In the genomic region with DNA sequence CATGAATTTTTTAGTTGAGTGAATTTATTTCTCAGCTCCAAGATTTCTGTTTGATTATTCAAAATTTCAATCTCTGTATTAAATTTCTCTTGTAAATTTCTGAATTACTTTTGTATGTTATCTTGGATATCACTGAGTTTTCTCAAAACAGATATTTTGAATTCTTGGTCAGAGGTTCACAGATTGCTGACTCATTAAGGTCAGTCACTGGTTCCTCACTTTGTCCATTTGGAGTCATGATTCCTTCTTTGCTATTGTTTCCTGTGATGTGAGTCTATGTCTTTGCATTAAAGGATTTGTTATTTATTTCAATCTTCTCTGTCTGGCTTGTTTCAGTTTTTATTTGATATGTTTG, we compare ENCODE assay signal across 1 cellular context.
TF ChIP-seq lines count a peak whose summit lies in the region.

No MANE protein-coding gene starts in this region.

TF ChIP-seq in K562, 482 proteins besides CTCF, POLR2A, EP300 and RAD21 (continued from another document):
- TF ChIP-seq, protein P1, sequence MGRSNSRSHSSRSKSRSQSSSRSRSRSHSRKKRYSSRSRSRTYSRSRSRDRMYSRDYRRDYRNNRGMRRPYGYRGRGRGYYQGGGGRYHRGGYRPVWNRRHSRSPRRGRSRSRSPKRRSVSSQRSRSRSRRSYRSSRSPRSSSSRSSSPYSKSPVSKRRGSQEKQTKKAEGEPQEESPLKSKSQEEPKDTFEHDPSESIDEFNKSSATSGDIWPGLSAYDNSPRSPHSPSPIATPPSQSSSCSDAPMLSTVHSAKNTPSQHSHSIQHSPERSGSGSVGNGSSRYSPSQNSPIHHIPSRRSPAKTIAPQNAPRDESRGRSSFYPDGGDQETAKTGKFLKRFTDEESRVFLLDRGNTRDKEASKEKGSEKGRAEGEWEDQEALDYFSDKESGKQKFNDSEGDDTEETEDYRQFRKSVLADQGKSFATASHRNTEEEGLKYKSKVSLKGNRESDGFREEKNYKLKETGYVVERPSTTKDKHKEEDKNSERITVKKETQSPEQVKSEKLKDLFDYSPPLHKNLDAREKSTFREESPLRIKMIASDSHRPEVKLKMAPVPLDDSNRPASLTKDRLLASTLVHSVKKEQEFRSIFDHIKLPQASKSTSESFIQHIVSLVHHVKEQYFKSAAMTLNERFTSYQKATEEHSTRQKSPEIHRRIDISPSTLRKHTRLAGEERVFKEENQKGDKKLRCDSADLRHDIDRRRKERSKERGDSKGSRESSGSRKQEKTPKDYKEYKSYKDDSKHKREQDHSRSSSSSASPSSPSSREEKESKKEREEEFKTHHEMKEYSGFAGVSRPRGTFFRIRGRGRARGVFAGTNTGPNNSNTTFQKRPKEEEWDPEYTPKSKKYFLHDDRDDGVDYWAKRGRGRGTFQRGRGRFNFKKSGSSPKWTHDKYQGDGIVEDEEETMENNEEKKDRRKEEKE (IDR thresholded peaks at IDR 0.05; ENCODE audit: borderline replicate concordance in 1 of 2, control insufficient read depth in 1 of 2, low read depth in 2 of 2, low read length in 1 of 2) = no peak
- 0 out of 2 replicates have a peak, but pooled peaks have one; percentile 29 for TF ChIP-seq ARID1B (IDR thresholded peaks at IDR 0.05)
- TF ChIP-seq RCOR1 (IDR thresholded peaks at IDR 0.05; ENCODE audit: borderline replicate concordance in 1 of 2, low read depth in 2 of 2, low read length in 2 of 2) = no peak
- no peak for TF ChIP-seq ELF4 (CRISPR knock-in tag; IDR thresholded peaks at IDR 0.05)
- no peak for TF ChIP-seq DIDO1 (tag; IDR thresholded peaks at IDR 0.05; ENCODE audit: low read depth)
- TF ChIP-seq, protein P2, sequence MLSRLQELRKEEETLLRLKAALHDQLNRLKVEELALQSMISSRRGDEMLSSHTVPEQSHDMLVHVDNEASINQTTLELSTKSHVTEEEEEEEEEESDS (CRISPR knock-in tag; IDR thresholded peaks at IDR 0.05) = no peak
- TF ChIP-seq HMGN3 (IDR thresholded peaks at IDR 0.05; ENCODE audit: borderline replicate concordance, extremely low read depth, insufficient read length, low read depth, low read length) = no peak
- TF ChIP-seq SPI1 (IDR thresholded peaks at IDR 0.05; ENCODE audit: borderline replicate concordance, low read depth, low read length) = no peak
- peak; percentile 29; the same call in 1 of the 2 replicates for TF ChIP-seq SMARCA4 (IDR thresholded peaks at IDR 0.05)
- TF ChIP-seq, protein P3, sequence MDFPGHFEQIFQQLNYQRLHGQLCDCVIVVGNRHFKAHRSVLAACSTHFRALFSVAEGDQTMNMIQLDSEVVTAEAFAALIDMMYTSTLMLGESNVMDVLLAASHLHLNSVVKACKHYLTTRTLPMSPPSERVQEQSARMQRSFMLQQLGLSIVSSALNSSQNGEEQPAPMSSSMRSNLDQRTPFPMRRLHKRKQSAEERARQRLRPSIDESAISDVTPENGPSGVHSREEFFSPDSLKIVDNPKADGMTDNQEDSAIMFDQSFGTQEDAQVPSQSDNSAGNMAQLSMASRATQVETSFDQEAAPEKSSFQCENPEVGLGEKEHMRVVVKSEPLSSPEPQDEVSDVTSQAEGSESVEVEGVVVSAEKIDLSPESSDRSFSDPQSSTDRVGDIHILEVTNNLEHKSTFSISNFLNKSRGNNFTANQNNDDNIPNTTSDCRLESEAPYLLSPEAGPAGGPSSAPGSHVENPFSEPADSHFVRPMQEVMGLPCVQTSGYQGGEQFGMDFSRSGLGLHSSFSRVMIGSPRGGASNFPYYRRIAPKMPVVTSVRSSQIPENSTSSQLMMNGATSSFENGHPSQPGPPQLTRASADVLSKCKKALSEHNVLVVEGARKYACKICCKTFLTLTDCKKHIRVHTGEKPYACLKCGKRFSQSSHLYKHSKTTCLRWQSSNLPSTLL (IDR thresholded peaks at IDR 0.05) = no peak
- TF ChIP-seq CREB1 (IDR thresholded peaks at IDR 0.05) = no peak
- TF ChIP-seq CREB1 (CRISPR knock-in tag; IDR thresholded peaks at IDR 0.05) = no peak
- TF ChIP-seq MAFF (IDR thresholded peaks at IDR 0.05; ENCODE audit: low read length) = peak; percentile 73; the same call in 1 of the 2 replicates
- TF ChIP-seq DNMT1 (IDR thresholded peaks at IDR 0.05) = no peak
- no peak for TF ChIP-seq HNRNPLL (IDR thresholded peaks at IDR 0.05; ENCODE audit: low read depth, low read length, poor library complexity, severe bottlenecking)
- no peak for TF ChIP-seq FOXM1 (IDR thresholded peaks at IDR 0.05; ENCODE audit: low read depth)
- TF ChIP-seq FOXM1 (CRISPR knock-in tag; IDR thresholded peaks at IDR 0.05; ENCODE audit: low read depth) = no peak
- no peak for TF ChIP-seq EHMT2 (IDR thresholded peaks at IDR 0.05)
- TF ChIP-seq C11orf30 (IDR thresholded peaks at IDR 0.05; ENCODE audit: low read depth) = peak; percentile 90
- no peak for TF ChIP-seq XRCC3 (IDR thresholded peaks at IDR 0.05)
- TF ChIP-seq, protein P4, sequence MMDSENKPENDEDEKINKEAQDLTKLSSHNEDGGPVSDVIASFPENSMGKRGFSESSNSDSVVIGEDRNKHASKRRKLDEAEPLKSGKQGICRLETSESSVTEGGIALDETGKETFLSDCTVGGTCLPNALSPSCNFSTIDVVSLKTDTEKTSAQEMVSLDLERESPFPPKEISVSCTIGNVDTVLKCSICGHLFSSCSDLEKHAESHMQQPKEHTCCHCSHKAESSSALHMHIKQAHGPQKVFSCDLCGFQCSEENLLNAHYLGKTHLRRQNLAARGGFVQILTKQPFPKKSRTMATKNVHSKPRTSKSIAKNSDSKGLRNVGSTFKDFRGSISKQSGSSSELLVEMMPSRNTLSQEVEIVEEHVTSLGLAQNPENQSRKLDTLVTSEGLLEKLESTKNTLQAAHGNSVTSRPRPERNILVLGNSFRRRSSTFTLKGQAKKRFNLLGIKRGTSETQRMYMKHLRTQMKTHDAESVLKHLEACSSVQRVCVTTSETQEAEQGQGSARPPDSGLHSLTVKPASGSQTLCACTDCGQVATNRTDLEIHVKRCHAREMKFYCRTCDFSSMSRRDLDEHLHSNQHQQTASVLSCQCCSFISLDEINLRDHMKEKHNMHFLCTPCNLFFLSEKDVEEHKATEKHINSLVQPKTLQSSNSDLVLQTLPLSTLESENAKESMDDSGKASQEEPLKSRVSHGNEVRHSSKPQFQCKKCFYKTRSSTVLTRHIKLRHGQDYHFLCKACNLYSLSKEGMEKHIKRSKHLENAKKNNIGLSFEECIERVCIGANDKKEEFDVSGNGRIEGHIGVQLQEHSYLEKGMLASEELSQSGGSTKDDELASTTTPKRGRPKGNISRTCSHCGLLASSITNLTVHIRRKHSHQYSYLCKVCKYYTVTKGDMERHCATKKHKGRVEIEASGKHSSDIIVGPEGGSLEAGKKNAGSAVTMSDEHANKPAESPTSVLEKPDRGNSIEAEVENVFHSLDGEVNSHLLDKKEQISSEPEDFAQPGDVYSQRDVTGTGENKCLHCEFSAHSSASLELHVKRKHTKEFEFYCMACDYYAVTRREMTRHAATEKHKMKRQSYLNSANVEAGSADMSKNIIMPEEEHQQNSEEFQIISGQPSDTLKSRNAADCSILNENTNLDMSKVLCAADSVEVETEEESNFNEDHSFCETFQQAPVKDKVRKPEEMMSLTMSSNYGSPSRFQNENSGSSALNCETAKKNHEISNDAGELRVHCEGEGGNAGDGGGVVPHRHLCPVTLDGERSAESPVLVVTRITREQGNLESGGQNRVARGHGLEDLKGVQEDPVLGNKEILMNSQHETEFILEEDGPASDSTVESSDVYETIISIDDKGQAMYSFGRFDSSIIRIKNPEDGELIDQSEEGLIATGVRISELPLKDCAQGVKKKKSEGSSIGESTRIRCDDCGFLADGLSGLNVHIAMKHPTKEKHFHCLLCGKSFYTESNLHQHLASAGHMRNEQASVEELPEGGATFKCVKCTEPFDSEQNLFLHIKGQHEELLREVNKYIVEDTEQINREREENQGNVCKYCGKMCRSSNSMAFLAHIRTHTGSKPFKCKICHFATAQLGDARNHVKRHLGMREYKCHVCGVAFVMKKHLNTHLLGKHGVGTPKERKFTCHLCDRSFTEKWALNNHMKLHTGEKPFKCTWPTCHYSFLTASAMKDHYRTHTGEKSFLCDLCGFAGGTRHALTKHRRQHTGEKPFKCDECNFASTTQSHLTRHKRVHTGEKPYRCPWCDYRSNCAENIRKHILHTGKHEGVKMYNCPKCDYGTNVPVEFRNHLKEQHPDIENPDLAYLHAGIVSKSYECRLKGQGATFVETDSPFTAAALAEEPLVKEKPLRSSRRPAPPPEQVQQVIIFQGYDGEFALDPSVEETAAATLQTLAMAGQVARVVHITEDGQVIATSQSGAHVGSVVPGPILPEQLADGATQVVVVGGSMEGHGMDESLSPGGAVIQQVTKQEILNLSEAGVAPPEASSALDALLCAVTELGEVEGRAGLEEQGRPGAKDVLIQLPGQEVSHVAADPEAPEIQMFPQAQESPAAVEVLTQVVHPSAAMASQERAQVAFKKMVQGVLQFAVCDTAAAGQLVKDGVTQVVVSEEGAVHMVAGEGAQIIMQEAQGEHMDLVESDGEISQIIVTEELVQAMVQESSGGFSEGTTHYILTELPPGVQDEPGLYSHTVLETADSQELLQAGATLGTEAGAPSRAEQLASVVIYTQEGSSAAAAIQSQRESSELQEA (IDR thresholded peaks at IDR 0.05; ENCODE audit: low read depth) = no peak
- no peak for TF ChIP-seq ZNF436 (CRISPR knock-in tag; IDR thresholded peaks at IDR 0.05)
